8 cellular contexts compared by ENCODE assay signal in genomic region chr11:65027213-65028067, GRCh38.
DNase-seq lines count a peak whose midpoint lies in the region; ATAC-seq and TF ChIP-seq lines count a peak whose summit lies in the region.

SNX15 (plus strand) TSS chr11:65027439; CDS start chr11:65027538, 99 bp downstream.

- no peaks in the 10 kb centered on the region for H3K9me3 ChIP-seq in mucosa of stomach (ENCODE audit: control insufficient read depth, low read length)

- H3K27me3 ChIP-seq in mucosa of stomach (ENCODE audit: control insufficient read depth, insufficient read depth, low read length) = no peaks in the 10 kb centered on the region

- TF ChIP-seq POLR2A in erythroblast (IDR thresholded peaks at IDR 0.05; ENCODE audit: low read length) = peak; percentile 78

- TF ChIP-seq RAD21 in Ishikawa (IDR thresholded peaks at IDR 0.05; ENCODE audit: low read depth) = no peak; the same call in none of the 2 replicates

- DNase-seq in DMS53 (lab: John Stamatoyannopoulos, UW) (peak; percentile 99), OCI-M2 (lab: John Stamatoyannopoulos, UW; ENCODE audit: unreplicated experiment) (peak; percentile 91), activated T-cell treated with anti-CD3 and anti-CD28 coated beads for 48 hours (ENCODE audit: low read depth) (peak; percentile 85), erythroblast (lab: John Stamatoyannopoulos, UW) (peak; percentile 98)
- peak; percentile 73 to 78 for DNase-seq in stimulated activated CD8-positive, alpha-beta memory T cell treated with anti-CD3 and anti-CD28 coated beads, Interleukin-7, amount 100 ng/mL, for 1 hour (ENCODE audit: low read depth in 2 of 2)

- peak; percentile 22; the same call in 1 of the 2 replicates for TF ChIP-seq EP300 in Ishikawa (IDR thresholded peaks at IDR 0.05; ENCODE audit: borderline replicate concordance)

- peaks cover 5% of the 10 kb centered on the region for H3K4me1 ChIP-seq in mucosa of stomach (ENCODE audit: control insufficient read depth, insufficient read depth, low read length)

- ATAC-seq in GM21576 (IDR thresholded peaks at IDR 0.05; ENCODE audit: unreplicated experiment) = peak; percentile 80

- no peaks in the 10 kb centered on the region for H3K36me3 ChIP-seq in mucosa of stomach (ENCODE audit: control insufficient read depth, insufficient read depth, low read length)

- H3K4me3 ChIP-seq in mucosa of stomach (ENCODE audit: low read length) = peak within 1 kb of the TSS; percentile 50

- H3K9ac ChIP-seq in mucosa of stomach (ENCODE audit: low read length) = peak within 1 kb of the TSS; percentile 76

TF ChIP-seq in Ishikawa, 13 proteins besides CTCF, POLR2A, EP300 and RAD21:
- TF ChIP-seq NFIC (IDR thresholded peaks at IDR 0.05) (peak; percentile 89), TAF1 (IDR thresholded peaks at IDR 0.05; ENCODE audit: low read depth) (peak; percentile 40; the same call in 1 of the 2 replicates), CEBPB (IDR thresholded peaks at IDR 0.05) (no peak), ZBTB7A (IDR thresholded peaks at IDR 0.05; ENCODE audit: low read depth) (peak; percentile 39; the same call in 1 of the 2 replicates), TCF12 (IDR thresholded peaks at IDR 0.05; ENCODE audit: low read depth) (no peak; the same call in 1 of the 2 replicates), YY1 (IDR thresholded peaks at IDR 0.05; ENCODE audit: low read depth) (no peak), MAX (IDR thresholded peaks at IDR 0.05) (peak; percentile 91), REST (IDR thresholded peaks at IDR 0.05; ENCODE audit: low read depth) (no peak)
TF ChIP-seq in Ishikawa: peak in this region for 4.

Comparison
In these comparisons a context has a peak if more than half of its experiments do, and no peak if none do; other contexts are left out.
1. Peak in every context shown above with its lines: DNase-seq, ATAC-seq and H3K4me3 ChIP-seq.